ENCODE assay signal across 16 cellular contexts in the genomic region with DNA sequence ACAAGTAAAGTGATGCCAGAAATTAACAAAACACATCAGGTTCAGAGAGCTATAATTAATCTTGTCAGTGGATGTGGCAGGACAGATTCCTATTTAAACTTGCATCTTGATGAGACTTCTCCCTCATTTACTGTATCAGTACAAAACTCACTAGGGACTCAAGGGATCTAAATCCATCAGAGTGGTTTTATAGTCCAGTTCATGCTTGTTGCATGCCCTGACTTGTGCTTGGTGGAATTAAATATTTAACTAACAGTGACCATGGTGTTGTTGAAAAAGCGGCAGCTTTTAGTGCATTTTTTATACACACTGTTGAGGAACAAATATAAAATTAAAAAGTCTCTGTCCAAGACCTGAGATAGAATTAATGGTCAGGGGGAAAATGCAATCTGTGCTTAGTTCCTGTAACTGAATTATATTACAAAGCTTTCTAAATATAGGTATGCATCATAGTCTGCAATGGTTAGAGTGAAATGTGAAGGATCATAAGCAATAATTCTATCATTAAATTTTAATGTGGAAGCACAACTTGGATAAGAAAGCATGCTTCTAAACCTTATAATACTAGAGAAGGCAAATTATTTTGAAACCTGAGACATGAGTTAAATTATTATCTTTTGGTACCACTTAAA.
"Had no signal": no experiment of that assay in that cellular context is flagged by ENCODE, and none has a peak within 500 bp of the region (broad histone marks: within the 10 kb centered on the region; RNA-seq: fewer than 3 reads in every experiment).

No MANE protein-coding gene starts in this region.

- ATAC-seq: gastrocnemius medialis; right lobe of liver; stimulated activated naive CD8-positive, alpha-beta T cell treated with anti-CD3 and anti-CD28 coated beads, Interleukin-15, amount 100 ng/mL, for 72 hours; T-cell had no signal

- DNase-seq: activated CD4-positive, alpha-beta T cell treated with anti-CD3 and anti-CD28 coated beads for 1 hour; activated CD4-positive, alpha-beta T cell treated with anti-CD3 and anti-CD28 coated beads, Interleukin-2, amount 50 U/mL, for 1 hour; activated T-cell treated with anti-CD3 and anti-CD28 coated beads, Interleukin-2, amount 50 U/mL, for 1 hour; adrenal gland; gastrocnemius medialis; hypothalamus; nucleus accumbens; right lobe of liver; stimulated activated CD4-positive, alpha-beta T cell treated with anti-CD3 and anti-CD28 coated beads, Interleukin-1b, Interleukin-23, amount 100 ng/mL, for 48 hours; stimulated activated naive CD8-positive, alpha-beta T cell treated with anti-CD3 and anti-CD28 coated beads, Interleukin-15, amount 100 ng/mL, for 72 hours; T-cell had no signal

- H3K27me3 ChIP-seq: adrenal gland, ascending aorta, gastrocnemius medialis, right lobe of liver, suprapubic skin, tibial nerve had no signal

- H3K4me1 ChIP-seq: adrenal gland, ascending aorta, parathyroid adenoma, right lobe of liver, tibial nerve had no signal

- H3K27ac ChIP-seq: adrenal gland, ascending aorta, gastrocnemius medialis, parathyroid adenoma, right lobe of liver, skin epidermis, suprapubic skin, tibial nerve had no signal
